17 cellular contexts compared by ENCODE assay signal in genomic region chr18:50695431-50696176, GRCh38.
A peak's percentile ranks its signal among the peaks of the same experiment; 100 is the strongest.
DNase-seq lines count a peak whose midpoint lies in the region; ATAC-seq, FAIRE-seq and TF ChIP-seq lines count a peak whose summit lies in the region.
"Had no signal": no experiment of that assay in that cellular context is flagged by ENCODE, and none has a peak within 500 bp of the region (broad histone marks: within the 10 kb centered on the region; RNA-seq: fewer than 3 reads in every experiment).

No MANE protein-coding gene starts in this region.

- no peak overlapping the region for H3K4me3 Mint-ChIP-seq in activated naive CD8-positive, alpha-beta T cell treated with anti-CD3 and anti-CD28 coated beads for 36 hours
- no peak overlapping the region for H3K4me3 Mint-ChIP-seq in activated T-helper 17 cell treated with anti-CD3 and anti-CD28 coated beads, Interleukin-2, amount 50 U/mL, for 72 hours
- H3K4me3 Mint-ChIP-seq: CD8-positive, alpha-beta memory T cell; GM23338 had no signal

- no peaks in the 10 kb centered on the region for H3K9me3 ChIP-seq in A549
- H3K9me3 ChIP-seq: BE2C had no signal

- H3K27ac ChIP-seq in A549: no peak overlapping the region

- CTCF ChIA-PET in A549 (lab: Yijun Ruan, JAX): interaction anchor here (1.2 kb wide), 1 partner anchor 16 kb away, joined by 3 read pairs; no protein-coding TSS in a partner anchor

- DNase-seq in A549 (ENCODE audit: low read depth in 1 of 2, low spot score in 1 of 2) (no peak), G401 (ENCODE audit: low spot score) (peak; percentile 50), cerebellar cortex (ENCODE audit: low spot score) (peak; percentile 35), left ventricle myocardium superior (peak; percentile 61), DMS79 (lab: John Stamatoyannopoulos, UW) (no peak), cerebellum (ENCODE audit: low spot score) (no peak)
- DNase-seq in activated naive CD8-positive, alpha-beta T cell treated with anti-CD3 and anti-CD28 coated beads for 36 hours: no peak
- DNase-seq: BE2C; CD8-positive, alpha-beta memory T cell; NCI-H1048; NCI-H1694; NCI-H2107; NCI-H226; NCI-H526 treated with DMSO at 0.1 percent for 48 hours had no signal

- TF ChIP-seq RAD21 in A549 (conservative IDR thresholded peaks at IDR 0.05 in 1 of 2, IDR thresholded peaks at IDR 0.05 in 1 of 2): no peak

- no peaks in the 10 kb centered on the region for H3K4me1 Mint-ChIP-seq in activated naive CD8-positive, alpha-beta T cell treated with anti-CD3 and anti-CD28 coated beads for 36 hours
- no peaks in the 10 kb centered on the region for H3K4me1 Mint-ChIP-seq in activated T-helper 17 cell treated with anti-CD3 and anti-CD28 coated beads, Interleukin-2, amount 50 U/mL, for 72 hours
- H3K4me1 Mint-ChIP-seq: CD8-positive, alpha-beta memory T cell had no signal

- no peaks in the 10 kb centered on the region for H3K27me3 Mint-ChIP-seq in activated naive CD8-positive, alpha-beta T cell treated with anti-CD3 and anti-CD28 coated beads for 36 hours
- peaks cover 4% of the 10 kb centered on the region for H3K27me3 Mint-ChIP-seq in activated T-helper 17 cell treated with anti-CD3 and anti-CD28 coated beads, Interleukin-2, amount 50 U/mL, for 72 hours

- no peaks in the 10 kb centered on the region for H3K36me3 Mint-ChIP-seq in activated naive CD8-positive, alpha-beta T cell treated with anti-CD3 and anti-CD28 coated beads for 36 hours
- no peaks in the 10 kb centered on the region for H3K36me3 Mint-ChIP-seq in activated T-helper 17 cell treated with anti-CD3 and anti-CD28 coated beads, Interleukin-2, amount 50 U/mL, for 72 hours (ENCODE audit: low read depth)
- H3K36me3 Mint-ChIP-seq: CD8-positive, alpha-beta memory T cell had no signal

- TF ChIP-seq EP300 in A549 (IDR thresholded peaks at IDR 0.05): no peak

- no peak for TF ChIP-seq POLR2A in A549 (IDR thresholded peaks at IDR 0.05; ENCODE audit: low read length)

- H3K9me3 Mint-ChIP-seq in activated naive CD8-positive, alpha-beta T cell treated with anti-CD3 and anti-CD28 coated beads for 36 hours: no peaks in the 10 kb centered on the region
- H3K9me3 Mint-ChIP-seq in activated T-helper 17 cell treated with anti-CD3 and anti-CD28 coated beads, Interleukin-2, amount 50 U/mL, for 72 hours: no peaks in the 10 kb centered on the region
- H3K9me3 Mint-ChIP-seq: CD8-positive, alpha-beta memory T cell; GM23338 had no signal

- FAIRE-seq in A549 (lab: Jason Lieb, UNC): no peak
- FAIRE-seq: RCC 7860 had no signal

- in situ Hi-C loops in G401 (cut with HindIII; ENCODE audit: low sequenced_read_pairs): no loop called here

- no peak overlapping the region for H3K4me3 ChIP-seq in A549
- H3K4me3 ChIP-seq: GM23338 had no signal

- H3K4me1 ChIP-seq in A549: no peaks in the 10 kb centered on the region
- H3K4me1 ChIP-seq: BE2C had no signal

- intact Hi-C loops in left ventricle myocardium superior (cut with micrococcal nuclease): no loop called here

- no peak for ATAC-seq in A549
- peak; percentile 90 for ATAC-seq in left ventricle myocardium superior
- no peak for ATAC-seq in activated T-helper 17 cell treated with anti-CD3 and anti-CD28 coated beads, Interleukin-2, amount 50 U/mL, for 72 hours (replicated peaks)

- POLR2A ChIA-PET in A549 (lab: Yijun Ruan, JAX): interaction anchor here (1.0 kb wide), 1 partner anchor 9 kb away, joined by 5 read pairs; no protein-coding TSS in a partner anchor

- no peak for TF ChIP-seq CTCF in A549 (IDR thresholded peaks at IDR 0.05)

- no peak overlapping the region for H3K4me2 ChIP-seq in A549
- H3K4me2 ChIP-seq: GM23338 had no signal

- no peak overlapping the region for H3K27ac Mint-ChIP-seq in activated naive CD8-positive, alpha-beta T cell treated with anti-CD3 and anti-CD28 coated beads for 36 hours
- H3K27ac Mint-ChIP-seq in activated T-helper 17 cell treated with anti-CD3 and anti-CD28 coated beads, Interleukin-2, amount 50 U/mL, for 72 hours: no peak overlapping the region
- H3K27ac Mint-ChIP-seq: GM23338 had no signal

- WGBS in A549 (ENCODE audit: missing lambda C conversion rate): 80% methylated on average over 10 of the region's 10 CpGs

TF ChIP-seq in A549, 52 proteins besides CTCF, POLR2A, EP300 and RAD21:
- TF ChIP-seq MAFK (IDR thresholded peaks at IDR 0.05; ENCODE audit: partially characterized antibody) (peak; percentile 60), MYC (IDR thresholded peaks at IDR 0.05; ENCODE audit: borderline replicate concordance, low read length) (no peak), POLR2AphosphoS2 (conservative IDR thresholded peaks at IDR 0.05; ENCODE audit: low read length) (no peak)

Comparison
In these comparisons a context has a peak if more than half of its experiments do, and no peak if none do; other contexts are left out.
1. DNase-seq: peak in G401 (single experiment), cerebellar cortex (single experiment) and left ventricle myocardium superior (single experiment); none in A549 (0 of 2), DMS79 (single experiment), activated naive CD8-positive, alpha-beta T cell treated with anti-CD3 and anti-CD28 coated beads for 36 hours (single experiment) and cerebellum (single experiment).